In genomic region chr2:88307817-88308216, GRCh38 we compare ENCODE assay signal across 8 cellular contexts.
DNase-seq lines count a peak whose midpoint lies in the region; ATAC-seq, FAIRE-seq and TF ChIP-seq lines count a peak whose summit lies in the region.

No MANE protein-coding gene starts in this region.

- no peak overlapping the region for H3K4me3 ChIP-seq in esophagus muscularis mucosa

- no peak overlapping the region for H3K27ac ChIP-seq in esophagus muscularis mucosa (replicated peaks in 1 of 4)

- in situ Hi-C loops in ACHN (cut with HindIII; ENCODE audit: low pct_ligation_motif_present, low pct_unique_long_range_greater_than_20kb, low sequenced_read_pairs) = no loop called here

- no peak for TF ChIP-seq CTCF in esophagus muscularis mucosa (IDR thresholded peaks at IDR 0.05)

- ATAC-seq in esophagus mucosa (peak; percentile 29), Right ventricle myocardium inferior (no peak)

- DNase-seq in ACHN = peak; percentile 46
- peak; percentile 58 for DNase-seq in ELF-1 (ENCODE audit: low read depth, low spot score)
- DNase-seq in NCI-H748 treated with DMSO at 0.1 percent for 48 hours (lab: John Stamatoyannopoulos, UW) = peak; percentile 0
- DNase-seq in esophagus muscularis mucosa (ENCODE audit: extremely low spot score) = no peak
- DNase-seq in GM12891 (ENCODE audit: insufficient read length, low spot score) = no peak
- DNase-seq in midbrain (lab: John Stamatoyannopoulos, UW) = no peak
- no peak for DNase-seq in Right ventricle myocardium inferior (ENCODE audit: missing footprints)

- TF ChIP-seq EP300 in esophagus muscularis mucosa (IDR thresholded peaks at IDR 0.05) = no peak

- intact Hi-C loops in esophagus muscularis mucosa (cut with DNase I) = no loop called here
- intact Hi-C loops in Right ventricle myocardium inferior (cut with DNase I) = loop anchor here (2.0 kb wide), 1 partner anchor 117 kb away; no protein-coding TSS in a partner anchor

- FAIRE-seq in GM12891 (lab: Jason Lieb, UNC) = no peak

- peaks cover 0 to 31% (median 7%) of the 10 kb centered on the region in 4 donors for H3K9me3 ChIP-seq in esophagus muscularis mucosa

- H3K27me3 ChIP-seq in esophagus muscularis mucosa = no peaks in the 10 kb centered on the region

- no peaks in the 10 kb centered on the region for H3K4me1 ChIP-seq in esophagus muscularis mucosa

- no peaks in the 10 kb centered on the region for H3K36me3 ChIP-seq in esophagus muscularis mucosa

- TF ChIP-seq POLR2A in esophagus muscularis mucosa (IDR thresholded peaks at IDR 0.05; ENCODE audit: low read depth) (no peak), GM12891 (IDR thresholded peaks at IDR 0.05; ENCODE audit: low read depth, low read length) (no peak)

TF ChIP-seq in GM12891, 5 proteins besides CTCF, POLR2A, EP300 and RAD21:
- TF ChIP-seq POU2F2 (IDR thresholded peaks at IDR 0.05; ENCODE audit: low read depth, low read length) = no peak
- TF ChIP-seq PAX5 (IDR thresholded peaks at IDR 0.05; ENCODE audit: insufficient read depth, low read length, severe bottlenecking) = no peak
- no peak for TF ChIP-seq SPI1 (IDR thresholded peaks at IDR 0.05; ENCODE audit: low read depth, low read length)
- no peak for TF ChIP-seq TAF1 (IDR thresholded peaks at IDR 0.05; ENCODE audit: low read depth, low read length)
- TF ChIP-seq POLR2AphosphoS5 (IDR thresholded peaks at IDR 0.05; ENCODE audit: low read depth, low read length) = no peak

Comparison
In these comparisons a context has a peak if more than half of its experiments do, and no peak if none do; other contexts are left out.
1. DNase-seq: peak in ACHN (single experiment), ELF-1 (single experiment) and NCI-H748 treated with DMSO at 0.1 percent for 48 hours (single experiment); none in esophagus muscularis mucosa (single experiment), GM12891 (single experiment), midbrain (single experiment) and Right ventricle myocardium inferior (single experiment).